ENCODE assay signal across 1 cellular context in the genomic region with DNA sequence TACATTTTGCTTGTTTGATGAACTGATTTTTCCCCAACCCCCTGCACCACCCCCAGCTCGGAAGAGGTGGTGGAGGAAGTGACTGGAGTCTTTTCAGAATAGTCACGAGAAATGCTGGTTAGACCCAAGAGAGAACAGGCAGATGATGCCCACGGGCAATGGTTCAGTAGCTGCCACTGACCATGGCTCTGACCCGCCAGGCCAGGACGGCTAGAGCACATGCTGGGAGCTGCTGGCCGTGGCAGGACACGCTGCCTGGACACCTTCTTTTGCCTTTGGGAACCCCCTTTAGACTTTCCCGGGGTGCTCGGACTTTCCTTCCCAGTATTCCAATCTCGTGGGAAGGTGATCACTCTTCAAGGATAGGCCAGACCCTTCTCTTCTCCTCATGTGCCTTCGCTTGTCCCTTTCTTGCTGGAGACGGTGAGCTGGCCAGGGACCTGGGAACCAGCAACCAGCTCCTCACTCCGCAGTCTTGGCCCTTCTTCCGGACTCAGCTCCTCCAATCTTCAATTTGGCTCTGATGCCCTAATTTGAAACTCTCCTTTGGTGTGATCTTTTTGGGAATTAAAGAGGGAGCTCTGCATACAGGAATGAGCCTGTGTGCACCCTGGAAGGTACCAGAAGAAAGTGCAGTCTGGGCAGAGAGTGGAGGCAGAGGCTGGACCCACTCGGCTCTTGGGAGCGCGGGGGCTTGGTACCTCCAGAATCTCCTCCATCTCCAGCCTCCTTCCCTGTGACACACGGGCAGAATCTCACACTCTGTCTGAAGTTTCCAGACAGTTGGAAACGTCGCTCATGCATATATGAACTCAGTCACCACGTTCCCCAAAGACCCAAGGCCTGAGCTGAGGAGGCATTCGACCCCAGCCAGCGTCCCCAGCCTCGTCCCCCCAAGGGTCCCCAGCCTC.
TF ChIP-seq lines count a peak whose summit lies in the region.

No MANE protein-coding gene starts in this region.

TF ChIP-seq in H1, 55 proteins besides CTCF, POLR2A, EP300 and RAD21:
- no peak for TF ChIP-seq ASH2L (IDR thresholded peaks at IDR 0.05; ENCODE audit: low read length)
- TF ChIP-seq BCL11A (IDR thresholded peaks at IDR 0.05; ENCODE audit: low read depth in 2 of 2, low read length in 2 of 2), result no peak
- TF ChIP-seq, protein P1, sequence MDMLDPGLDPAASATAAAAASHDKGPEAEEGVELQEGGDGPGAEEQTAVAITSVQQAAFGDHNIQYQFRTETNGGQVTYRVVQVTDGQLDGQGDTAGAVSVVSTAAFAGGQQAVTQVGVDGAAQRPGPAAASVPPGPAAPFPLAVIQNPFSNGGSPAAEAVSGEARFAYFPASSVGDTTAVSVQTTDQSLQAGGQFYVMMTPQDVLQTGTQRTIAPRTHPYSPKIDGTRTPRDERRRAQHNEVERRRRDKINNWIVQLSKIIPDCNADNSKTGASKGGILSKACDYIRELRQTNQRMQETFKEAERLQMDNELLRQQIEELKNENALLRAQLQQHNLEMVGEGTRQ (IDR thresholded peaks at IDR 0.05; ENCODE audit: low read length), result no peak
- no peak for TF ChIP-seq SAP30 (IDR thresholded peaks at IDR 0.05; ENCODE audit: insufficient read depth, insufficient replicate concordance, low read length)
- no peak for TF ChIP-seq KDM5A (IDR thresholded peaks at IDR 0.05; ENCODE audit: low read length)
- TF ChIP-seq, protein P2, sequence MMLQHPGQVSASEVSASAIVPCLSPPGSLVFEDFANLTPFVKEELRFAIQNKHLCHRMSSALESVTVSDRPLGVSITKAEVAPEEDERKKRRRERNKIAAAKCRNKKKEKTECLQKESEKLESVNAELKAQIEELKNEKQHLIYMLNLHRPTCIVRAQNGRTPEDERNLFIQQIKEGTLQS (IDR thresholded peaks at IDR 0.05; ENCODE audit: insufficient read depth, low read depth, low read length), result no peak
- TF ChIP-seq BRCA1 (IDR thresholded peaks at IDR 0.05; ENCODE audit: low read depth, low read length), result no peak
- no peak for TF ChIP-seq TBP (IDR thresholded peaks at IDR 0.05; ENCODE audit: low read depth, low read length)
- TF ChIP-seq SP2 (IDR thresholded peaks at IDR 0.05; ENCODE audit: low read length), result no peak
- no peak for TF ChIP-seq KDM1A (IDR thresholded peaks at IDR 0.05; ENCODE audit: borderline replicate concordance, low read length)
- TF ChIP-seq ZNF274 (IDR thresholded peaks at IDR 0.05; ENCODE audit: borderline replicate concordance, extremely low read depth, low read length), result no peak
- no peak for TF ChIP-seq EGR1 (IDR thresholded peaks at IDR 0.05; ENCODE audit: borderline replicate concordance, low read depth, low read length)
- no peak for TF ChIP-seq CBX5 (IDR thresholded peaks at IDR 0.05; ENCODE audit: low read depth, low read length)
- TF ChIP-seq TAF1 (IDR thresholded peaks at IDR 0.05; ENCODE audit: low read depth, low read length), result no peak
- TF ChIP-seq NRF1 (IDR thresholded peaks at IDR 0.05; ENCODE audit: low read depth, low read length), result no peak
- TF ChIP-seq RNF2 (IDR thresholded peaks at IDR 0.05; ENCODE audit: borderline replicate concordance, low read depth, low read length, missing control alignments, poor library complexity, severe bottlenecking), result no peak
